In the genomic region with DNA sequence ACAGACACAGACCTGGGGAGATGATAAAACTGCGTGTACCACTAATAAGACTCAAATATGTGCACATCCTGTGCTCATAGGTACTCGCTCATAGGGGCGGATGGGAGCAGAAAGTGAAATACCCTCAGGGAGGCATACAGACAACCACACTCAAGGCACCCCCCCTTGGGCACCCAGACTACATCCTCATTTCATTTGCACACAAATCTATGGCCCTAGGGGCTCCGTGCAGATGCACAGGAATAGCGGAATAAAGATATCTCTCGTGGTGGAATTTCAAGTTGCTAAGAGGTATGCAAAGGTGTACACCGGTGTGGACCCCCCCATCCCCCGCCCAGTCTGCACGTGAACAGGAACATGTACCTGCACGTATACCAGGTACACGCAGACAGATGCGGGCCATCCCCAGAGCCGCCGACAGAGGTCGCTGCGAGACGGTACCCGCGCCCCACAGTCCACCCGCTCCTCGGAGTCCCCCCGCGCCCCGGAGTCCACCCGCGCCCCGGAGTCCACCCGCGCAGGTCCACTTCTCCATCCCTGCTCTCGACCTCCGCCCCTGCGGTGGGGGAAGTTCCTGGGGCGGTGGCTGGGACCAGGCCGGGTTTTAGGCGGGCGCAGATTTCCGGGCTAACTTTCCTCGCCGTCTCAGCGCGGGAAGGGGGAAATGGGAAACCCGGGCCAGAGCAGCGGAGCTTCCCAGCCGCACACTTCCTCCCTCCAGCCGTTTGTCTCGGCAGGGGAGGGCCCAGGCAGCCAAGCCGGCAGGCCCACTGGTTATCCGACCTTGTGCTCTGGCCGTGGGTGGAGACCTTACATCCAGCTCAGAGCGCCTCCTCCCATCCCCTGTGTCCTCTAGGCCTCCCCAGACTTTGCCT, we compare ENCODE assay signal across 1 cellular context.
TF ChIP-seq lines count a peak whose summit lies in the region.

No MANE protein-coding gene starts in this region.

TF ChIP-seq in K562, 482 proteins besides CTCF, POLR2A, EP300 and RAD21 (continued from another document and continues in another):
- TF ChIP-seq, protein P1, sequence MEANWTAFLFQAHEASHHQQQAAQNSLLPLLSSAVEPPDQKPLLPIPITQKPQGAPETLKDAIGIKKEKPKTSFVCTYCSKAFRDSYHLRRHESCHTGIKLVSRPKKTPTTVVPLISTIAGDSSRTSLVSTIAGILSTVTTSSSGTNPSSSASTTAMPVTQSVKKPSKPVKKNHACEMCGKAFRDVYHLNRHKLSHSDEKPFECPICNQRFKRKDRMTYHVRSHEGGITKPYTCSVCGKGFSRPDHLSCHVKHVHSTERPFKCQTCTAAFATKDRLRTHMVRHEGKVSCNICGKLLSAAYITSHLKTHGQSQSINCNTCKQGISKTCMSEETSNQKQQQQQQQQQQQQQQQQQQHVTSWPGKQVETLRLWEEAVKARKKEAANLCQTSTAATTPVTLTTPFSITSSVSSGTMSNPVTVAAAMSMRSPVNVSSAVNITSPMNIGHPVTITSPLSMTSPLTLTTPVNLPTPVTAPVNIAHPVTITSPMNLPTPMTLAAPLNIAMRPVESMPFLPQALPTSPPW (CRISPR knock-in tag; IDR thresholded peaks at IDR 0.05): peak; percentile 35; the same call in 1 of the 2 replicates
- TF ChIP-seq ZBTB40 (IDR thresholded peaks at IDR 0.05): 0 out of 2 replicates have a peak, but pooled peaks have one; percentile 35
- TF ChIP-seq ZBTB40 (CRISPR knock-in tag; IDR thresholded peaks at IDR 0.05): no peak
- peak; percentile 26 to 51; a peak in 3 of 4 replicates for TF ChIP-seq NRF1 (conservative IDR thresholded peaks at IDR 0.05 in 1 of 2, IDR thresholded peaks at IDR 0.05 in 1 of 2)
- TF ChIP-seq, protein P2, sequence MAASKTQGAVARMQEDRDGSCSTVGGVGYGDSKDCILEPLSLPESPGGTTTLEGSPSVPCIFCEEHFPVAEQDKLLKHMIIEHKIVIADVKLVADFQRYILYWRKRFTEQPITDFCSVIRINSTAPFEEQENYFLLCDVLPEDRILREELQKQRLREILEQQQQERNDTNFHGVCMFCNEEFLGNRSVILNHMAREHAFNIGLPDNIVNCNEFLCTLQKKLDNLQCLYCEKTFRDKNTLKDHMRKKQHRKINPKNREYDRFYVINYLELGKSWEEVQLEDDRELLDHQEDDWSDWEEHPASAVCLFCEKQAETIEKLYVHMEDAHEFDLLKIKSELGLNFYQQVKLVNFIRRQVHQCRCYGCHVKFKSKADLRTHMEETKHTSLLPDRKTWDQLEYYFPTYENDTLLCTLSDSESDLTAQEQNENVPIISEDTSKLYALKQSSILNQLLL (CRISPR knock-in tag; IDR thresholded peaks at IDR 0.05; ENCODE audit: borderline replicate concordance): no peak
- no peak for TF ChIP-seq ZNF253 (CRISPR knock-in tag; conservative IDR thresholded peaks at IDR 0.05)
- TF ChIP-seq, protein P3, sequence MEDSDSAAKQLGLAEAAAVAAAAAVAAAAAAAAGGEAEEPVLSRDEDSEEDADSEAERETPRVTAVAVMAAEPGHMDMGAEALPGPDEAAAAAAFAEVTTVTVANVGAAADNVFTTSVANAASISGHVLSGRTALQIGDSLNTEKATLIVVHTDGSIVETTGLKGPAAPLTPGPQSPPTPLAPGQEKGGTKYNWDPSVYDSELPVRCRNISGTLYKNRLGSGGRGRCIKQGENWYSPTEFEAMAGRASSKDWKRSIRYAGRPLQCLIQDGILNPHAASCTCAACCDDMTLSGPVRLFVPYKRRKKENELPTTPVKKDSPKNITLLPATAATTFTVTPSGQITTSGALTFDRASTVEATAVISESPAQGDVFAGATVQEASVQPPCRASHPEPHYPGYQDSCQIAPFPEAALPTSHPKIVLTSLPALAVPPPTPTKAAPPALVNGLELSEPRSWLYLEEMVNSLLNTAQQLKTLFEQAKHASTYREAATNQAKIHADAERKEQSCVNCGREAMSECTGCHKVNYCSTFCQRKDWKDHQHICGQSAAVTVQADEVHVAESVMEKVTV (CRISPR knock-in tag; IDR thresholded peaks at IDR 0.05): peak; percentile 32; the same call in 1 of the 2 replicates
- TF ChIP-seq ZNF212 (CRISPR knock-in tag; IDR thresholded peaks at IDR 0.05): no peak
- TF ChIP-seq, protein P4, sequence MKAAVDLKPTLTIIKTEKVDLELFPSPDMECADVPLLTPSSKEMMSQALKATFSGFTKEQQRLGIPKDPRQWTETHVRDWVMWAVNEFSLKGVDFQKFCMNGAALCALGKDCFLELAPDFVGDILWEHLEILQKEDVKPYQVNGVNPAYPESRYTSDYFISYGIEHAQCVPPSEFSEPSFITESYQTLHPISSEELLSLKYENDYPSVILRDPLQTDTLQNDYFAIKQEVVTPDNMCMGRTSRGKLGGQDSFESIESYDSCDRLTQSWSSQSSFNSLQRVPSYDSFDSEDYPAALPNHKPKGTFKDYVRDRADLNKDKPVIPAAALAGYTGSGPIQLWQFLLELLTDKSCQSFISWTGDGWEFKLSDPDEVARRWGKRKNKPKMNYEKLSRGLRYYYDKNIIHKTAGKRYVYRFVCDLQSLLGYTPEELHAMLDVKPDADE (conservative IDR thresholded peaks at IDR 0.05; ENCODE audit: control insufficient read depth, low read depth, low read length): no peak
- TF ChIP-seq SOX6 (IDR thresholded peaks at IDR 0.05): no peak
- peak; percentile 76 for TF ChIP-seq BHLHE40 (IDR thresholded peaks at IDR 0.05; ENCODE audit: low read length)
- TF ChIP-seq XRCC5 (IDR thresholded peaks at IDR 0.05; ENCODE audit: low read depth, low read length): 0 out of 2 replicates have a peak, but pooled peaks have one; percentile 23
- 0 out of 2 replicates have a peak, but pooled peaks have one; percentile 24 for TF ChIP-seq FOSL1 (tag; conservative IDR thresholded peaks at IDR 0.05)
- TF ChIP-seq CTBP1 (IDR thresholded peaks at IDR 0.05; ENCODE audit: borderline replicate concordance): peak; percentile 52; the same call in 1 of the 2 replicates
- TF ChIP-seq, protein P5, sequence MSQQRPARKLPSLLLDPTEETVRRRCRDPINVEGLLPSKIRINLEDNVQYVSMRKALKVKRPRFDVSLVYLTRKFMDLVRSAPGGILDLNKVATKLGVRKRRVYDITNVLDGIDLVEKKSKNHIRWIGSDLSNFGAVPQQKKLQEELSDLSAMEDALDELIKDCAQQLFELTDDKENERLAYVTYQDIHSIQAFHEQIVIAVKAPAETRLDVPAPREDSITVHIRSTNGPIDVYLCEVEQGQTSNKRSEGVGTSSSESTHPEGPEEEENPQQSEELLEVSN (IDR thresholded peaks at IDR 0.05; ENCODE audit: borderline replicate concordance in 1 of 2, extremely low read depth in 1 of 2, insufficient read depth in 1 of 2, insufficient read length in 1 of 2, low read depth in 1 of 2, low read length in 1 of 2, poor library complexity in 1 of 2, severe bottlenecking in 1 of 2): peak in 1 of 2 experiments; percentile 33
- TF ChIP-seq ZEB2 (IDR thresholded peaks at IDR 0.05): peak; percentile 68; the same call in 1 of the 2 replicates
- no peak for TF ChIP-seq BRCA1 (IDR thresholded peaks at IDR 0.05)
- no peak for TF ChIP-seq BRCA1 (CRISPR knock-in tag; IDR thresholded peaks at IDR 0.05)
- peak; percentile 57; the same call in 1 of the 2 replicates for TF ChIP-seq POLR2G (IDR thresholded peaks at IDR 0.05; ENCODE audit: low read depth, low read length)
- peak; percentile 11; the same call in 1 of the 2 replicates for TF ChIP-seq ATF7 (IDR thresholded peaks at IDR 0.05)
- no peak for TF ChIP-seq THAP12 (CRISPR knock-in tag; IDR thresholded peaks at IDR 0.05)
- TF ChIP-seq PHF8 (IDR thresholded peaks at IDR 0.05; ENCODE audit: borderline replicate concordance, low read length): peak; percentile 23; the same call in 1 of the 2 replicates
- TF ChIP-seq SAFB (IDR thresholded peaks at IDR 0.05; ENCODE audit: borderline replicate concordance, low read depth, low read length): peak; percentile 71; the same call in 1 of the 2 replicates
- TF ChIP-seq JUN (IDR thresholded peaks at IDR 0.05; ENCODE audit: borderline replicate concordance, low read depth, low read length): no peak
- no peak for TF ChIP-seq JUN (CRISPR knock-in tag; IDR thresholded peaks at IDR 0.05; ENCODE audit: borderline replicate concordance)
- TF ChIP-seq HDAC8 (tag; IDR thresholded peaks at IDR 0.05): no peak
- TF ChIP-seq UBTF (IDR thresholded peaks at IDR 0.05; ENCODE audit: borderline replicate concordance in 1 of 2, low read depth in 2 of 2, low read length in 2 of 2): peak in 1 of 2 experiments; percentile 39; a peak in 1 of 4 replicates
- TF ChIP-seq ZNF121 (CRISPR knock-in tag; conservative IDR thresholded peaks at IDR 0.05): no peak
- no peak for TF ChIP-seq FIP1L1 (IDR thresholded peaks at IDR 0.05; ENCODE audit: low read depth, low read length, poor library complexity, severe bottlenecking)
- no peak for TF ChIP-seq NFE2L1 (tag; IDR thresholded peaks at IDR 0.05; ENCODE audit: borderline replicate concordance, low read depth)
- no peak for TF ChIP-seq HNRNPL (IDR thresholded peaks at IDR 0.05; ENCODE audit: low read depth, low read length)
- TF ChIP-seq SMC3 (conservative IDR thresholded peaks at IDR 0.05; ENCODE audit: insufficient read depth, low read depth, low read length): peak; percentile 47
